In the genomic region with DNA sequence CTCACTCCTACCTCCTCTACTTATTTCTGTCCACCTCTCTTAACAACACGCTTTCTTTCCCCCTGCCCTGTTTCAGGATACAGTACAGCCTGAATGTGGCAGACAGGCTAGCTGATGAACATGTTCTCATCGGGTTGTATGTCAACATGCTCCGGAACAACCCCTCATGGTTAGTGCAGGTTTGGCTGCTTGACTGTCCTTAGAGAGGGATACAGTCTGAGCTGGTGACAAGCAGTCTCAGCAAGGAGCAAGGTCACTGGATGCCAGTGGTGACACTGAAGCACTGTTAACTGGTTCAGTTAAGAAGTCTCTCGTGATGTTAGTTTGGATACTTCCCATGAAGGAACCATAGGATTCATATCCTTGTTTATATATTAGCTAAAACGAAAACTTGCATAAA, we compare ENCODE assay signal across 21 cellular contexts.
DNase-seq lines count a peak whose midpoint lies in the region; ATAC-seq and TF ChIP-seq lines count a peak whose summit lies in the region.
"Had no signal": no experiment of that assay in that cellular context is flagged by ENCODE, and none has a peak within 500 bp of the region (broad histone marks: within the 10 kb centered on the region; RNA-seq: fewer than 3 reads in every experiment).

No MANE protein-coding gene starts in this region.

- H3K4me1 Mint-ChIP-seq in brain (peaks cover 14% of the 10 kb centered on the region), HFFc6 (ENCODE audit: low read depth) (no peaks in the 10 kb centered on the region)
- H3K4me1 Mint-ChIP-seq in activated naive CD8-positive, alpha-beta T cell treated with anti-CD3 and anti-CD28 coated beads for 36 hours, result peaks cover 14% of the 10 kb centered on the region
- H3K4me1 Mint-ChIP-seq: activated T-helper 17 cell treated with anti-CD3 and anti-CD28 coated beads, Interleukin-2, amount 50 U/mL, for 72 hours had no signal

- 39 to 60% (median 48%) methylated on average over 5 of the region's 5 CpGs for WGBS in psoas muscle, 3 donors

- H3K4me1 ChIP-seq in left ventricle myocardium inferior (peaks cover 37% of the 10 kb centered on the region), psoas muscle (peaks cover 54% of the 10 kb centered on the region), uterus (no peaks in the 10 kb centered on the region)

- H3K36me3 Mint-ChIP-seq in brain (peaks cover 33% of the 10 kb centered on the region), HFFc6 (ENCODE audit: low read depth) (no peaks in the 10 kb centered on the region)
- H3K36me3 Mint-ChIP-seq in activated naive CD8-positive, alpha-beta T cell treated with anti-CD3 and anti-CD28 coated beads for 36 hours, result no peaks in the 10 kb centered on the region

- peak; percentile 13 for DNase-seq in left ventricle myocardium inferior
- DNase-seq in psoas muscle, result no peak
- no peak for DNase-seq in uterus
- no peak for DNase-seq in activated naive CD8-positive, alpha-beta T cell treated with anti-CD3 and anti-CD28 coated beads for 36 hours
- no peak for DNase-seq in 8988T
- no peak for DNase-seq in HFFc6
- DNase-seq: activated CD4-positive, alpha-beta T cell treated with anti-CD3 and anti-CD28 coated beads, Interleukin-2, amount 10 ng/mL, durations not matched to agents 24 days and 14 days; activated CD8-positive, alpha-beta memory T cell treated with anti-CD3 and anti-CD28 coated beads, Interleukin-2, amount 10 ng/mL, durations not matched to agents 7 days and 5 days; activated naive CD8-positive, alpha-beta T cell treated with anti-CD3 and anti-CD28 coated beads, Interleukin-2, amount 10 ng/mL, durations not matched to agents 7 days and 5 days; brain microvascular endothelial cell; CD4-positive, alpha-beta T cell; NCI-H1048; NCI-H2081; NCI-H510A; stimulated activated CD4-positive, alpha-beta T cell treated with anti-CD3 and anti-CD28 coated beads, Interleukin-4, amount 100 ng/mL, for 24 hours; stimulated activated naive CD8-positive, alpha-beta T cell treated with anti-CD3 and anti-CD28 coated beads, Interleukin-15, amount 100 ng/mL, for 72 hours had no signal

- peak overlapping the region; percentile 10 for H3K4me3 ChIP-seq in left ventricle myocardium inferior
- H3K4me3 ChIP-seq in psoas muscle, result peak overlapping the region; percentile 53
- H3K4me3 ChIP-seq in uterus, result no peak overlapping the region
- H3K4me3 ChIP-seq: lung had no signal

- H3K9me3 Mint-ChIP-seq in brain (peaks cover 0 to 2% (median 0%) of the 10 kb centered on the region in 5 experiments), HFFc6 (no peaks in the 10 kb centered on the region)
- peaks cover 1% of the 10 kb centered on the region for H3K9me3 Mint-ChIP-seq in activated naive CD8-positive, alpha-beta T cell treated with anti-CD3 and anti-CD28 coated beads for 36 hours
- H3K9me3 Mint-ChIP-seq: activated T-helper 17 cell treated with anti-CD3 and anti-CD28 coated beads, Interleukin-2, amount 50 U/mL, for 72 hours; CD4-positive, alpha-beta T cell; stimulated activated naive CD8-positive, alpha-beta T cell treated with anti-CD3 and anti-CD28 coated beads, Interleukin-15, amount 100 ng/mL, for 72 hours; T-helper 1 cell treated with Interleukin-12 subunit alpha and Interleukin-12 subunit beta and Interleukin-4 antibody, amounts not matched to agents 30 μg/mL and 1 μg/mL, for 36 hours had no signal

- TF ChIP-seq CTCF in brain (conservative IDR thresholded peaks at IDR 0.05) (no peak), left ventricle myocardium inferior (IDR thresholded peaks at IDR 0.05; ENCODE audit: borderline replicate concordance) (no peak), psoas muscle (IDR thresholded peaks at IDR 0.05) (no peak), uterus (IDR thresholded peaks at IDR 0.05) (no peak), HFFc6 (IDR thresholded peaks at IDR 0.05) (no peak)

- H3K9me3 ChIP-seq in left ventricle myocardium inferior (replicated peaks) (no peaks in the 10 kb centered on the region), psoas muscle (no peaks in the 10 kb centered on the region), uterus (no peaks in the 10 kb centered on the region)

- intact Hi-C loops in left ventricle myocardium inferior (cut with micrococcal nuclease) (no loop called here), psoas muscle (cut with DNase I) (no loop called here), uterus (cut with DNase I; ENCODE audit: low total_unique reads) (no loop called here)

- peak; percentile 72 to 79 (median 76) for ATAC-seq in psoas muscle
- ATAC-seq: activated CD8-positive, alpha-beta memory T cell treated with anti-CD3 and anti-CD28 coated beads, Interleukin-2, amount 10 ng/mL, durations not matched to agents 7 days and 5 days; activated T-helper 17 cell treated with anti-CD3 and anti-CD28 coated beads, Interleukin-2, amount 50 U/mL, for 72 hours; stimulated activated naive CD8-positive, alpha-beta T cell treated with anti-CD3 and anti-CD28 coated beads, Interleukin-15, amount 100 ng/mL, for 72 hours had no signal

- H3K4me3 Mint-ChIP-seq in brain, result no peak overlapping the region
- H3K4me3 Mint-ChIP-seq in activated naive CD8-positive, alpha-beta T cell treated with anti-CD3 and anti-CD28 coated beads for 36 hours, result no peak overlapping the region
- no peak overlapping the region for H3K4me3 Mint-ChIP-seq in HFFc6
- H3K4me3 Mint-ChIP-seq: activated CD4-positive, alpha-beta T cell treated with anti-CD3 and anti-CD28 coated beads, Interleukin-2, amount 10 ng/mL, durations not matched to agents 24 days and 14 days; activated CD8-positive, alpha-beta memory T cell treated with anti-CD3 and anti-CD28 coated beads, Interleukin-2, amount 10 ng/mL, durations not matched to agents 7 days and 5 days; activated naive CD8-positive, alpha-beta T cell treated with anti-CD3 and anti-CD28 coated beads, Interleukin-2, amount 10 ng/mL, durations not matched to agents 7 days and 5 days; activated T-helper 17 cell treated with anti-CD3 and anti-CD28 coated beads, Interleukin-2, amount 50 U/mL, for 72 hours; CD4-positive, alpha-beta T cell; dendritic cell treated with granulocyte-macrophage colony-stimulating factor and Interleukin-4, amounts not matched to agents 40 ng/mL and 50 ng/mL, for 4 days; stimulated activated naive CD8-positive, alpha-beta T cell treated with anti-CD3 and anti-CD28 coated beads, Interleukin-15, amount 100 ng/mL, for 72 hours; T-helper 1 cell treated with Interleukin-12 subunit alpha and Interleukin-12 subunit beta and Interleukin-4 antibody, amounts not matched to agents 30 μg/mL and 1 μg/mL, for 36 hours had no signal

- H3K27ac ChIP-seq in left ventricle myocardium inferior (replicated peaks), result peak overlapping the region; percentile 84
- H3K27ac ChIP-seq in psoas muscle, result peak overlapping the region; percentile 84
- H3K27ac ChIP-seq in uterus, result peak overlapping the region; percentile 43 to 56
- H3K27ac ChIP-seq: brain microvascular endothelial cell had no signal

- no peaks in the 10 kb centered on the region for H3K36me3 ChIP-seq in left ventricle myocardium inferior
- H3K36me3 ChIP-seq in psoas muscle (ENCODE audit: insufficient read depth in 1 of 2, low read depth in 1 of 2), result no peaks in the 10 kb centered on the region
- no peaks in the 10 kb centered on the region for H3K36me3 ChIP-seq in uterus
- H3K36me3 ChIP-seq: brain microvascular endothelial cell had no signal

- no peaks in the 10 kb centered on the region for H3K27me3 ChIP-seq in left ventricle myocardium inferior (ENCODE audit: low read depth)
- no peaks in the 10 kb centered on the region for H3K27me3 ChIP-seq in psoas muscle (ENCODE audit: insufficient read depth in 3 of 3, low read length in 2 of 3)
- no peaks in the 10 kb centered on the region for H3K27me3 ChIP-seq in uterus
- H3K27me3 ChIP-seq: brain microvascular endothelial cell had no signal

- no peak for TF ChIP-seq POLR2A in uterus (IDR thresholded peaks at IDR 0.05)

- H3K27ac Mint-ChIP-seq in brain, result peak overlapping the region in 3 of 5 experiments; percentile 22 to 90 (median 76)
- no peak overlapping the region for H3K27ac Mint-ChIP-seq in activated naive CD8-positive, alpha-beta T cell treated with anti-CD3 and anti-CD28 coated beads for 36 hours
- no peak overlapping the region for H3K27ac Mint-ChIP-seq in HFFc6
- H3K27ac Mint-ChIP-seq: activated CD4-positive, alpha-beta T cell treated with anti-CD3 and anti-CD28 coated beads, Interleukin-2, amount 10 ng/mL, durations not matched to agents 24 days and 14 days; activated CD8-positive, alpha-beta memory T cell treated with anti-CD3 and anti-CD28 coated beads, Interleukin-2, amount 10 ng/mL, durations not matched to agents 7 days and 5 days; activated naive CD8-positive, alpha-beta T cell treated with anti-CD3 and anti-CD28 coated beads, Interleukin-2, amount 10 ng/mL, durations not matched to agents 7 days and 5 days; activated T-helper 17 cell treated with anti-CD3 and anti-CD28 coated beads, Interleukin-2, amount 50 U/mL, for 72 hours; CD4-positive, alpha-beta T cell; dendritic cell treated with granulocyte-macrophage colony-stimulating factor and Interleukin-4, amounts not matched to agents 40 ng/mL and 50 ng/mL, for 4 days; stimulated activated naive CD8-positive, alpha-beta T cell treated with anti-CD3 and anti-CD28 coated beads, Interleukin-15, amount 100 ng/mL, for 72 hours; T-helper 1 cell treated with Interleukin-12 subunit alpha and Interleukin-12 subunit beta and Interleukin-4 antibody, amounts not matched to agents 30 μg/mL and 1 μg/mL, for 36 hours had no signal

- H3K27me3 Mint-ChIP-seq in brain (no peaks in the 10 kb centered on the region), HFFc6 (ENCODE audit: insufficient read depth) (peaks cover 2% of the 10 kb centered on the region; the same call in 1 of the 2 replicates)
- H3K27me3 Mint-ChIP-seq in activated naive CD8-positive, alpha-beta T cell treated with anti-CD3 and anti-CD28 coated beads for 36 hours, result peaks cover 4% of the 10 kb centered on the region
- H3K27me3 Mint-ChIP-seq: CD4-positive, alpha-beta T cell; dendritic cell treated with granulocyte-macrophage colony-stimulating factor and Interleukin-4, amounts not matched to agents 40 ng/mL and 50 ng/mL, for 4 days; stimulated activated naive CD8-positive, alpha-beta T cell treated with anti-CD3 and anti-CD28 coated beads, Interleukin-15, amount 100 ng/mL, for 72 hours had no signal

Comparison
In these comparisons a context has a peak if more than half of its experiments do, and no peak if none do; other contexts are left out.
1. H3K27ac Mint-ChIP-seq: peak in brain (3 of 5); none in activated naive CD8-positive, alpha-beta T cell treated with anti-CD3 and anti-CD28 coated beads for 36 hours (single experiment) and HFFc6 (single experiment).
2. H3K4me3 ChIP-seq: peak in left ventricle myocardium inferior (single experiment) and psoas muscle (single experiment); none in uterus (0 of 2).
3. Peak in every context shown above with its lines, with median percentiles within 50 percentile points of each other: H3K27ac ChIP-seq.